Comparison of ENCODE assay signal across 21 cellular contexts in genomic region chr12:113929312-113929989, GRCh38. TPM values are rescaled to one million over a fixed set of nuclear protein-coding genes. Genes with fewer than 3 reads are reported as not detected.
DNase-seq lines count a peak whose midpoint lies in the region; ATAC-seq and TF ChIP-seq lines count a peak whose summit lies in the region.
"Had no signal": no experiment of that assay in that cellular context is flagged by ENCODE, and none has a peak within 500 bp of the region (broad histone marks: within the 10 kb centered on the region; RNA-seq: fewer than 3 reads in every experiment).

No MANE protein-coding gene starts in this region.

- no peak for TF ChIP-seq CTCF in CD8-positive, alpha-beta T cell (IDR thresholded peaks at IDR 0.05)

- H3K36me3 ChIP-seq in CD8-positive, alpha-beta T cell (ENCODE audit: insufficient read depth, low read length), result peaks cover 23% of the 10 kb centered on the region
- H3K36me3 ChIP-seq in iPS-20b (ENCODE audit: insufficient read depth, low read depth, low read length), result peaks cover 52% of the 10 kb centered on the region

- H3K27me3 Mint-ChIP-seq in activated CD4-positive, alpha-beta T cell treated with anti-CD3 and anti-CD28 coated beads for 36 hours, result no peaks in the 10 kb centered on the region
- H3K27me3 Mint-ChIP-seq in CD8-positive, alpha-beta T cell (ENCODE audit: low read depth), result no peaks in the 10 kb centered on the region
- no peaks in the 10 kb centered on the region for H3K27me3 Mint-ChIP-seq in activated CD8-positive, alpha-beta T cell treated with anti-CD3 and anti-CD28 coated beads, Interleukin-2, amount 10 ng/mL, durations not matched to agents 7 days and 5 days (ENCODE audit: low read depth)
- H3K27me3 Mint-ChIP-seq: B cell; dendritic cell treated with granulocyte-macrophage colony-stimulating factor and Interleukin-4, amounts not matched to agents 40 ng/mL and 50 ng/mL, for 4 days had no signal

- peaks cover 48% of the 10 kb centered on the region for H3K36me3 Mint-ChIP-seq in activated CD4-positive, alpha-beta T cell treated with anti-CD3 and anti-CD28 coated beads for 36 hours (ENCODE audit: low read depth)
- H3K36me3 Mint-ChIP-seq in CD8-positive, alpha-beta T cell, result peaks cover 94% of the 10 kb centered on the region
- peaks cover 23% of the 10 kb centered on the region for H3K36me3 Mint-ChIP-seq in activated CD8-positive, alpha-beta T cell treated with anti-CD3 and anti-CD28 coated beads, Interleukin-2, amount 10 ng/mL, durations not matched to agents 7 days and 5 days (ENCODE audit: low read depth)

- POLR2A ChIA-PET in activated CD4-positive, alpha-beta T cell treated with anti-CD3 and anti-CD28 coated beads for 36 hours (lab: Charles Lee), result no interaction called here
- POLR2A ChIA-PET in CD8-positive, alpha-beta T cell (lab: Charles Lee), result no interaction called here
- POLR2A ChIA-PET in activated CD8-positive, alpha-beta T cell treated with anti-CD3 and anti-CD28 coated beads, Interleukin-2, amount 10 ng/mL, durations not matched to agents 7 days and 5 days (lab: Charles Lee), result no interaction called here

- H3K9ac ChIP-seq in iPS-20b (ENCODE audit: low read depth, low read length), result peak overlapping the region; percentile 53; the same call in 1 of the 2 replicates

- CTCF ChIA-PET in activated CD4-positive, alpha-beta T cell treated with anti-CD3 and anti-CD28 coated beads for 36 hours (lab: Charles Lee), result interaction anchor here (0.7 kb wide), 1 partner anchor 21 kb away, joined by 5 read pairs; no protein-coding TSS in a partner anchor
- CTCF ChIA-PET in CD8-positive, alpha-beta T cell (lab: Charles Lee), result interaction anchor here (0.9 to 1.4 kb wide), 2 partner anchors 10 to 15 kb away, joined by 3 to 4 read pairs; no protein-coding TSS in a partner anchor
- CTCF ChIA-PET in activated CD8-positive, alpha-beta T cell treated with anti-CD3 and anti-CD28 coated beads, Interleukin-2, amount 10 ng/mL, durations not matched to agents 7 days and 5 days (lab: Charles Lee), result interaction anchor here (0.9 kb wide), 1 partner anchor 51 kb away, joined by 3 read pairs; no protein-coding TSS in a partner anchor

- H3K4me1 ChIP-seq in CD8-positive, alpha-beta T cell (ENCODE audit: insufficient read depth, low read length), result no peaks in the 10 kb centered on the region
- peaks cover 34% of the 10 kb centered on the region; the same call in 1 of the 2 replicates for H3K4me1 ChIP-seq in iPS-20b (ENCODE audit: insufficient read depth, low read length)

- peak; percentile 24 for DNase-seq in activated CD4-positive, alpha-beta T cell treated with anti-CD3 and anti-CD28 coated beads for 36 hours
- no peak for DNase-seq in activated CD4-positive, alpha-beta T cell treated with anti-CD3 and anti-CD28 coated beads for 4 hours
- DNase-seq in CD8-positive, alpha-beta T cell, result no peak
- DNase-seq in activated CD8-positive, alpha-beta T cell treated with anti-CD3 and anti-CD28 coated beads, Interleukin-2, amount 10 ng/mL, durations not matched to agents 7 days and 5 days, result no peak
- DNase-seq in cortex of kidney (lab: John Stamatoyannopoulos, UW) (no peak), left lobe of liver (ENCODE audit: low spot score) (no peak)
- DNase-seq: 8988T; activated CD4-positive, alpha-beta T cell treated with anti-CD3 and anti-CD28 coated beads for 1 hour; left ventricle myocardium superior; midbrain; NCI-H2107; NCI-H510A treated with DMSO at 0.1 percent for 48 hours; substantia nigra had no signal

- H3K9me3 ChIP-seq in CD8-positive, alpha-beta T cell (ENCODE audit: low read length), result no peaks in the 10 kb centered on the region
- H3K9me3 ChIP-seq in iPS-20b (ENCODE audit: insufficient read depth, low read depth, low read length), result no peaks in the 10 kb centered on the region
- H3K9me3 ChIP-seq: heart left ventricle had no signal

- no peak overlapping the region for H3K4me3 ChIP-seq in CD8-positive, alpha-beta T cell (ENCODE audit: low read depth, low read length)
- peak overlapping the region; percentile 2; the same call in 1 of the 2 replicates for H3K4me3 ChIP-seq in iPS-20b (ENCODE audit: low read length)
- H3K4me3 ChIP-seq: heart left ventricle had no signal

- intact Hi-C loops in activated CD4-positive, alpha-beta T cell treated with anti-CD3 and anti-CD28 coated beads for 36 hours (cut with DNase I, micrococcal nuclease), result no loop called here
- intact Hi-C loops in CD8-positive, alpha-beta T cell (cut with DNase I, micrococcal nuclease), result no loop called here

- H3K9me3 Mint-ChIP-seq in activated CD4-positive, alpha-beta T cell treated with anti-CD3 and anti-CD28 coated beads for 36 hours (ENCODE audit: low read depth), result no peaks in the 10 kb centered on the region
- H3K9me3 Mint-ChIP-seq in CD8-positive, alpha-beta T cell, result no peaks in the 10 kb centered on the region
- no peaks in the 10 kb centered on the region for H3K9me3 Mint-ChIP-seq in activated CD8-positive, alpha-beta T cell treated with anti-CD3 and anti-CD28 coated beads, Interleukin-2, amount 10 ng/mL, durations not matched to agents 7 days and 5 days (ENCODE audit: insufficient read depth)
- H3K9me3 Mint-ChIP-seq: dendritic cell treated with granulocyte-macrophage colony-stimulating factor and Interleukin-4, amounts not matched to agents 40 ng/mL and 50 ng/mL, for 4 days had no signal

- H3K27ac Mint-ChIP-seq in activated CD4-positive, alpha-beta T cell treated with anti-CD3 and anti-CD28 coated beads for 36 hours, result no peak overlapping the region
- H3K27ac Mint-ChIP-seq in CD8-positive, alpha-beta T cell, result peak overlapping the region; percentile 2
- H3K27ac Mint-ChIP-seq in activated CD8-positive, alpha-beta T cell treated with anti-CD3 and anti-CD28 coated beads, Interleukin-2, amount 10 ng/mL, durations not matched to agents 7 days and 5 days, result no peak overlapping the region
- H3K27ac Mint-ChIP-seq: B cell; dendritic cell treated with granulocyte-macrophage colony-stimulating factor and Interleukin-4, amounts not matched to agents 40 ng/mL and 50 ng/mL, for 4 days had no signal

- peaks cover 14% of the 10 kb centered on the region for H3K4me1 Mint-ChIP-seq in activated CD4-positive, alpha-beta T cell treated with anti-CD3 and anti-CD28 coated beads for 36 hours
- peaks cover 15% of the 10 kb centered on the region for H3K4me1 Mint-ChIP-seq in CD8-positive, alpha-beta T cell (ENCODE audit: low read depth)
- peaks cover 23% of the 10 kb centered on the region for H3K4me1 Mint-ChIP-seq in activated CD8-positive, alpha-beta T cell treated with anti-CD3 and anti-CD28 coated beads, Interleukin-2, amount 10 ng/mL, durations not matched to agents 7 days and 5 days (ENCODE audit: low read depth)
- H3K4me1 Mint-ChIP-seq: B cell had no signal

- H3K4me3 Mint-ChIP-seq in activated CD4-positive, alpha-beta T cell treated with anti-CD3 and anti-CD28 coated beads for 36 hours, result no peak overlapping the region
- no peak overlapping the region for H3K4me3 Mint-ChIP-seq in CD8-positive, alpha-beta T cell
- no peak overlapping the region for H3K4me3 Mint-ChIP-seq in activated CD8-positive, alpha-beta T cell treated with anti-CD3 and anti-CD28 coated beads, Interleukin-2, amount 10 ng/mL, durations not matched to agents 7 days and 5 days
- H3K4me3 Mint-ChIP-seq: B cell; dendritic cell treated with granulocyte-macrophage colony-stimulating factor and Interleukin-4, amounts not matched to agents 40 ng/mL and 50 ng/mL, for 4 days had no signal

- ATAC-seq in activated CD4-positive, alpha-beta T cell treated with anti-CD3 and anti-CD28 coated beads for 36 hours, result no peak
- no peak for ATAC-seq in CD8-positive, alpha-beta T cell
- ATAC-seq in activated CD8-positive, alpha-beta T cell treated with anti-CD3 and anti-CD28 coated beads, Interleukin-2, amount 10 ng/mL, durations not matched to agents 7 days and 5 days, result peak; percentile 63
- ATAC-seq in GM19467 (IDR thresholded peaks at IDR 0.05; ENCODE audit: unreplicated experiment) (no peak), left lobe of liver (no peak)
- ATAC-seq: HCT116, heart left ventricle, HepG2, left ventricle myocardium superior had no signal

- no peaks in the 10 kb centered on the region for H3K27me3 ChIP-seq in CD8-positive, alpha-beta T cell (ENCODE audit: insufficient read depth, low read length)
- H3K27me3 ChIP-seq in iPS-20b (ENCODE audit: insufficient read depth, low read length), result no peaks in the 10 kb centered on the region
- H3K27me3 ChIP-seq: heart left ventricle had no signal

- H3K27ac ChIP-seq in CD8-positive, alpha-beta T cell (ENCODE audit: low read depth, low read length), result no peak overlapping the region
- no peak overlapping the region for H3K27ac ChIP-seq in iPS-20b (ENCODE audit: low read length)
- H3K27ac ChIP-seq: heart left ventricle, RWPE1 had no signal

RNA-seq across cellular contexts. Expression of gene RBM19, which starts 36.7 kb away (rescaled TPM):
- total RNA-seq in activated CD4-positive, alpha-beta T cell treated with anti-CD3 and anti-CD28 coated beads for 36 hours, result 10 to 100 TPM; 79.6 to 93.5 TPM
- 10 to 100 TPM; 57.7 to 59.9 TPM for total RNA-seq in CD8-positive, alpha-beta T cell
- 10 to 100 TPM; 29.6 to 33.8 TPM for total RNA-seq in activated CD8-positive, alpha-beta T cell treated with anti-CD3 and anti-CD28 coated beads, Interleukin-2, amount 10 ng/mL, durations not matched to agents 7 days and 5 days
- total RNA-seq in left lobe of liver, result 13.5 TPM
